20 cellular contexts compared by ENCODE assay signal in genomic region chr3:170383567-170383966, GRCh38. TPM values are rescaled to one million over a fixed set of nuclear protein-coding genes. Genes with fewer than 3 reads are reported as not detected.
A peak's percentile ranks its signal among the peaks of the same experiment; 100 is the strongest.
DNase-seq lines count a peak whose midpoint lies in the region; ATAC-seq and TF ChIP-seq lines count a peak whose summit lies in the region.
"Had no signal": no experiment of that assay in that cellular context is flagged by ENCODE, and none has a peak within 500 bp of the region (broad histone marks: within the 10 kb centered on the region; RNA-seq: fewer than 3 reads in every experiment).

No MANE protein-coding gene starts in this region.

- H3K4me1 Mint-ChIP-seq in activated T-cell treated with anti-CD3 and anti-CD28 coated beads, Interleukin-2, amount 50 U/mL, for 72 hours (ENCODE audit: low read depth), result peaks cover 7% of the 10 kb centered on the region
- H3K4me1 Mint-ChIP-seq in T-helper 17 cell, result peaks cover 12% of the 10 kb centered on the region
- H3K4me1 Mint-ChIP-seq in stimulated activated effector memory CD8-positive, alpha-beta T cell treated with anti-CD3 and anti-CD28 coated beads, Interleukin-12 subunit alpha, Interleukin-12 subunit beta, amount 100 ng/mL, for 72 hours, result peaks cover 8% of the 10 kb centered on the region
- peaks cover 0 to 5% of the 10 kb centered on the region in 2 donors for H3K4me1 Mint-ChIP-seq in natural killer cell treated with Interleukin-12 subunit alpha and Interleukin-12 subunit beta and Interleukin-15 and Interleukin-18, amount 100 ng/mL, for 72 hours (ENCODE audit: low read depth in 2 of 2)

- H3K27me3 Mint-ChIP-seq in activated T-cell treated with anti-CD3 and anti-CD28 coated beads, Interleukin-2, amount 50 U/mL, for 72 hours (ENCODE audit: low read depth), result no peaks in the 10 kb centered on the region
- H3K27me3 Mint-ChIP-seq in T-helper 17 cell, result no peaks in the 10 kb centered on the region
- no peaks in the 10 kb centered on the region for H3K27me3 Mint-ChIP-seq in natural killer cell treated with Interleukin-12 subunit alpha and Interleukin-12 subunit beta and Interleukin-15 and Interleukin-18, amount 100 ng/mL, for 72 hours

- H3K36me3 Mint-ChIP-seq in activated T-cell treated with anti-CD3 and anti-CD28 coated beads, Interleukin-2, amount 50 U/mL, for 72 hours (ENCODE audit: insufficient read depth in 2 of 2), result peaks cover 5 to 27% of the 10 kb centered on the region in 2 donors
- peaks cover 9% of the 10 kb centered on the region for H3K36me3 Mint-ChIP-seq in T-helper 17 cell (ENCODE audit: low read depth)
- peaks cover 99% of the 10 kb centered on the region for H3K36me3 Mint-ChIP-seq in stimulated activated effector memory CD8-positive, alpha-beta T cell treated with anti-CD3 and anti-CD28 coated beads, Interleukin-12 subunit alpha, Interleukin-12 subunit beta, amount 100 ng/mL, for 72 hours
- H3K36me3 Mint-ChIP-seq in natural killer cell treated with Interleukin-12 subunit alpha and Interleukin-12 subunit beta and Interleukin-15 and Interleukin-18, amount 100 ng/mL, for 72 hours, result peaks cover 7% of the 10 kb centered on the region

- no peak for ATAC-seq in activated T-cell treated with anti-CD3 and anti-CD28 coated beads, Interleukin-2, amount 50 U/mL, for 72 hours (replicated peaks in 1 of 2)
- ATAC-seq in T-helper 17 cell, result no peak
- no peak for ATAC-seq in stimulated activated effector memory CD8-positive, alpha-beta T cell treated with anti-CD3 and anti-CD28 coated beads, Interleukin-12 subunit alpha, Interleukin-12 subunit beta, amount 100 ng/mL, for 72 hours
- ATAC-seq in natural killer cell treated with Interleukin-12 subunit alpha and Interleukin-12 subunit beta and Interleukin-15 and Interleukin-18, amount 100 ng/mL, for 72 hours, result no peak
- no peak for ATAC-seq in activated CD4-positive, CD25-positive, alpha-beta regulatory T cell treated with anti-CD3 and anti-CD28 coated beads, Interleukin-2, amount 50 U/mL, for 24 hours
- ATAC-seq: left colon, upper lobe of right lung had no signal

- no peak for DNase-seq in activated T-cell treated with anti-CD3 and anti-CD28 coated beads, Interleukin-2, amount 50 U/mL, for 72 hours
- no peak for DNase-seq in activated T-cell treated with anti-CD3 and anti-CD28 coated beads, Interleukin-2, amount 50 U/mL, for 1 hour
- no peak for DNase-seq in T-helper 17 cell
- DNase-seq in fibroblast of the aortic adventitia (ENCODE audit: low read depth), result peak; percentile 42
- DNase-seq in stimulated activated effector memory CD8-positive, alpha-beta T cell treated with anti-CD3 and anti-CD28 coated beads, Interleukin-12 subunit alpha, Interleukin-12 subunit beta, amount 100 ng/mL, for 72 hours (ENCODE audit: low spot score in 2 of 2), result no peak
- no peak for DNase-seq in NK-92 (lab: John Stamatoyannopoulos, UW; ENCODE audit: unreplicated experiment)
- no peak for DNase-seq in natural killer cell treated with Interleukin-12 subunit alpha and Interleukin-12 subunit beta and Interleukin-15 and Interleukin-18, amount 100 ng/mL, for 72 hours (ENCODE audit: low spot score)
- DNase-seq: activated naive CD4-positive, alpha-beta T cell treated with Interleukin-2 at 50 U/mL for 16 hours; erythroblast; H7; left colon; NCI-H1694; NCI-H510A; stimulated activated CD4-positive, alpha-beta T cell treated with anti-CD3 and anti-CD28 coated beads, Interleukin-4, amount 100 ng/mL, for 24 hours; upper lobe of right lung; WERI-Rb-1 had no signal

- H3K9me3 Mint-ChIP-seq in activated T-cell treated with anti-CD3 and anti-CD28 coated beads, Interleukin-2, amount 50 U/mL, for 72 hours, result no peaks in the 10 kb centered on the region
- no peaks in the 10 kb centered on the region for H3K9me3 Mint-ChIP-seq in stimulated activated effector memory CD8-positive, alpha-beta T cell treated with anti-CD3 and anti-CD28 coated beads, Interleukin-12 subunit alpha, Interleukin-12 subunit beta, amount 100 ng/mL, for 72 hours
- no peaks in the 10 kb centered on the region for H3K9me3 Mint-ChIP-seq in natural killer cell treated with Interleukin-12 subunit alpha and Interleukin-12 subunit beta and Interleukin-15 and Interleukin-18, amount 100 ng/mL, for 72 hours

- peak overlapping the region; percentile 60 for H3K27ac Mint-ChIP-seq in activated T-cell treated with anti-CD3 and anti-CD28 coated beads, Interleukin-2, amount 50 U/mL, for 72 hours
- peak overlapping the region; percentile 8 for H3K27ac Mint-ChIP-seq in T-helper 17 cell
- peak overlapping the region; percentile 13 for H3K27ac Mint-ChIP-seq in stimulated activated effector memory CD8-positive, alpha-beta T cell treated with anti-CD3 and anti-CD28 coated beads, Interleukin-12 subunit alpha, Interleukin-12 subunit beta, amount 100 ng/mL, for 72 hours
- H3K27ac Mint-ChIP-seq in natural killer cell treated with Interleukin-12 subunit alpha and Interleukin-12 subunit beta and Interleukin-15 and Interleukin-18, amount 100 ng/mL, for 72 hours, result no peak overlapping the region

- no peaks in the 10 kb centered on the region for H3K9me3 ChIP-seq in T-helper 17 cell (ENCODE audit: control insufficient read depth, low read length, poor library complexity, severe bottlenecking)
- H3K9me3 ChIP-seq: right atrium auricular region, upper lobe of right lung had no signal

- H3K4me3 Mint-ChIP-seq in activated T-cell treated with anti-CD3 and anti-CD28 coated beads, Interleukin-2, amount 50 U/mL, for 72 hours, result no peak overlapping the region
- H3K4me3 Mint-ChIP-seq in T-helper 17 cell, result no peak overlapping the region
- H3K4me3 Mint-ChIP-seq in stimulated activated effector memory CD8-positive, alpha-beta T cell treated with anti-CD3 and anti-CD28 coated beads, Interleukin-12 subunit alpha, Interleukin-12 subunit beta, amount 100 ng/mL, for 72 hours, result no peak overlapping the region
- H3K4me3 Mint-ChIP-seq in natural killer cell treated with Interleukin-12 subunit alpha and Interleukin-12 subunit beta and Interleukin-15 and Interleukin-18, amount 100 ng/mL, for 72 hours, result no peak overlapping the region

- H3K4me3 ChIP-seq in fibroblast of the aortic adventitia (ENCODE audit: low read depth, low read length), result no peak overlapping the region
- H3K4me3 ChIP-seq: hepatocyte, right atrium auricular region, upper lobe of right lung had no signal

- TF ChIP-seq CTCF in fibroblast of the aortic adventitia (IDR thresholded peaks at IDR 0.05; ENCODE audit: insufficient read depth, low read length), result no peak

RNA-seq across cellular contexts. Expression of gene SKIL, which starts 26.1 kb away (rescaled TPM):
- 10 to 100 TPM; 36.2 to 37.3 TPM for total RNA-seq in activated T-cell treated with anti-CD3 and anti-CD28 coated beads, Interleukin-2, amount 50 U/mL, for 72 hours
- total RNA-seq in T-helper 17 cell (10 to 100 TPM; 49.4 to 59.8 TPM), fibroblast of the aortic adventitia (ENCODE audit: low replicate concordance) (25.3 and 60.7 TPM in 2 replicates)
- total RNA-seq in natural killer cell treated with Interleukin-12 subunit alpha and Interleukin-12 subunit beta and Interleukin-15 and Interleukin-18, amount 100 ng/mL, for 72 hours, result 10 to 100 TPM; 40.0 to 41.0 TPM

RNA-seq across cellular contexts. Expression of gene CLDN11, which starts 35.1 kb away (rescaled TPM):
- not detected for total RNA-seq in activated T-cell treated with anti-CD3 and anti-CD28 coated beads, Interleukin-2, amount 50 U/mL, for 72 hours
- not detected for total RNA-seq in T-helper 17 cell
- 375 and 661 TPM in 2 replicates for total RNA-seq in fibroblast of the aortic adventitia (ENCODE audit: low replicate concordance)
- total RNA-seq in natural killer cell treated with Interleukin-12 subunit alpha and Interleukin-12 subunit beta and Interleukin-15 and Interleukin-18, amount 100 ng/mL, for 72 hours, result under 1 TPM in 1 of 2 donors, not detected in 1; 0.53 TPM
- total RNA-seq: A172 had no signal

Comparison
In these comparisons a context has a peak if more than half of its experiments do, and no peak if none do; other contexts are left out.
1. H3K27ac Mint-ChIP-seq: peak in activated T-cell treated with anti-CD3 and anti-CD28 coated beads, Interleukin-2, amount 50 U/mL, for 72 hours (single experiment), T-helper 17 cell (single experiment) and stimulated activated effector memory CD8-positive, alpha-beta T cell treated with anti-CD3 and anti-CD28 coated beads, Interleukin-12 subunit alpha, Interleukin-12 subunit beta, amount 100 ng/mL, for 72 hours (single experiment); none in natural killer cell treated with Interleukin-12 subunit alpha and Interleukin-12 subunit beta and Interleukin-15 and Interleukin-18, amount 100 ng/mL, for 72 hours (0 of 2).
2. RNA of gene CLDN11, which starts 35.1 kb away (total RNA-seq): 375 to 661 TPM in fibroblast of the aortic adventitia; 0.53 TPM in natural killer cell treated with Interleukin-12 subunit alpha and Interleukin-12 subunit beta and Interleukin-15 and Interleukin-18, amount 100 ng/mL, for 72 hours, not detected in activated T-cell treated with anti-CD3 and anti-CD28 coated beads, Interleukin-2, amount 50 U/mL, for 72 hours and not detected in T-helper 17 cell; every median in the first group is over 100 times any median in the second.